ENCODE assay signal across 9 cellular contexts in genomic region chr20:45294003-45294368, GRCh38. TPM values are rescaled to one million over a fixed set of nuclear protein-coding genes. Genes with fewer than 3 reads are reported as not detected.
DNase-seq lines count a peak whose midpoint lies in the region; TF ChIP-seq lines count a peak whose summit lies in the region.
"Had no signal": no experiment of that assay in that cellular context is flagged by ENCODE, and none has a peak within 500 bp of the region (broad histone marks: within the 10 kb centered on the region; RNA-seq: fewer than 3 reads in every experiment).

No MANE protein-coding gene starts in this region.

- H3K36me3 Mint-ChIP-seq in activated naive CD4-positive, alpha-beta T cell treated with anti-CD3 and anti-CD28 coated beads, Interleukin-2, amount 50 U/mL, for 24 hours = no peaks in the 10 kb centered on the region
- no peaks in the 10 kb centered on the region for H3K36me3 Mint-ChIP-seq in activated naive CD4-positive, alpha-beta T cell treated with anti-CD3 and anti-CD28 coated beads, Interleukin-2, amount 10 ng/mL, durations not matched to agents 7 days and 5 days
- H3K36me3 Mint-ChIP-seq in activated T-helper 1 cell treated with anti-CD3 and anti-CD28 coated beads, Interleukin-12 subunit alpha, Interleukin-12 subunit beta, Interleukin-2, Interleukin-4 antibody, amounts not matched to agents 30 ng/mL and 10 ng/mL and 1 ng/mL, durations not matched to agents 14 hours and 24 hours and 36 hours (ENCODE audit: low read depth) = peaks cover 8% of the 10 kb centered on the region

- H3K27me3 ChIP-seq in tibial nerve = no peaks in the 10 kb centered on the region

- H3K4me3 ChIP-seq in mesodermal cell (ENCODE audit: extremely low read depth, insufficient read depth, low read length, poor library complexity, severe bottlenecking) = peak overlapping the region; percentile 41
- H3K4me3 ChIP-seq in tibial nerve = peak overlapping the region; percentile 41 to 63 (median 51)

- H3K9me3 Mint-ChIP-seq in activated naive CD4-positive, alpha-beta T cell treated with anti-CD3 and anti-CD28 coated beads, Interleukin-2, amount 50 U/mL, for 24 hours = no peaks in the 10 kb centered on the region
- peaks cover 2% of the 10 kb centered on the region for H3K9me3 Mint-ChIP-seq in activated naive CD4-positive, alpha-beta T cell treated with anti-CD3 and anti-CD28 coated beads, Interleukin-2, amount 10 ng/mL, durations not matched to agents 7 days and 5 days
- H3K9me3 Mint-ChIP-seq in activated T-helper 1 cell treated with anti-CD3 and anti-CD28 coated beads, Interleukin-12 subunit alpha, Interleukin-12 subunit beta, Interleukin-2, Interleukin-4 antibody, amounts not matched to agents 30 ng/mL and 10 ng/mL and 1 ng/mL, durations not matched to agents 14 hours and 24 hours and 36 hours = no peaks in the 10 kb centered on the region

- peaks cover 8% of the 10 kb centered on the region for H3K4me1 Mint-ChIP-seq in activated naive CD4-positive, alpha-beta T cell treated with anti-CD3 and anti-CD28 coated beads, Interleukin-2, amount 50 U/mL, for 24 hours
- H3K4me1 Mint-ChIP-seq in activated naive CD4-positive, alpha-beta T cell treated with anti-CD3 and anti-CD28 coated beads, Interleukin-2, amount 10 ng/mL, durations not matched to agents 7 days and 5 days = peaks cover 7% of the 10 kb centered on the region
- peaks cover 7% of the 10 kb centered on the region for H3K4me1 Mint-ChIP-seq in activated T-helper 1 cell treated with anti-CD3 and anti-CD28 coated beads, Interleukin-12 subunit alpha, Interleukin-12 subunit beta, Interleukin-2, Interleukin-4 antibody, amounts not matched to agents 30 ng/mL and 10 ng/mL and 1 ng/mL, durations not matched to agents 14 hours and 24 hours and 36 hours (ENCODE audit: low read depth)

- 50 to 86% methylated on average over 1 of the region's 5 CpGs for WGBS in mesodermal cell (ENCODE audit: insufficient coverage in 2 of 2), 2 experiments
- 57 to 65% methylated on average over 5 of the region's 5 CpGs for WGBS in tibial nerve, 2 donors

- TF ChIP-seq EP300 in tibial nerve (IDR thresholded peaks at IDR 0.05) = no peak

- H3K27me3 Mint-ChIP-seq in activated naive CD4-positive, alpha-beta T cell treated with anti-CD3 and anti-CD28 coated beads, Interleukin-2, amount 50 U/mL, for 24 hours = peaks cover 23% of the 10 kb centered on the region
- peaks cover 53% of the 10 kb centered on the region for H3K27me3 Mint-ChIP-seq in activated naive CD4-positive, alpha-beta T cell treated with anti-CD3 and anti-CD28 coated beads, Interleukin-2, amount 10 ng/mL, durations not matched to agents 7 days and 5 days
- H3K27me3 Mint-ChIP-seq in activated T-helper 1 cell treated with anti-CD3 and anti-CD28 coated beads, Interleukin-12 subunit alpha, Interleukin-12 subunit beta, Interleukin-2, Interleukin-4 antibody, amounts not matched to agents 30 ng/mL and 10 ng/mL and 1 ng/mL, durations not matched to agents 14 hours and 24 hours and 36 hours (ENCODE audit: insufficient read depth) = peaks cover 22% of the 10 kb centered on the region

- no peak for TF ChIP-seq POLR2A in tibial nerve (IDR thresholded peaks at IDR 0.05)

- peak in 1 of 5 experiments; percentile 5 for TF ChIP-seq CTCF in tibial nerve (IDR thresholded peaks at IDR 0.05)

- H3K36me3 ChIP-seq in mesodermal cell (ENCODE audit: control insufficient read depth, insufficient read depth, low read length) (no peaks in the 10 kb centered on the region), tibial nerve (no peaks in the 10 kb centered on the region)

- H3K27ac ChIP-seq in mesodermal cell (ENCODE audit: low read depth, low read length, severe bottlenecking) (peak overlapping the region; percentile 94), tibial nerve (peak overlapping the region in 3 of 4 donors; percentile 78 to 88 (median 82))

- CTCF ChIA-PET in activated naive CD4-positive, alpha-beta T cell treated with anti-CD3 and anti-CD28 coated beads, Interleukin-2, amount 10 ng/mL, durations not matched to agents 7 days and 5 days (lab: Charles Lee) = interaction anchor here (0.5 to 5.5 kb wide), 57 partner anchors 9 to 505 kb away, joined by 3 to 93 read pairs (median 4); partner anchors contain the start of genes KCNS1, MATN4, SLPI and SYS1
- CTCF ChIA-PET in HEK293T (lab: Yijun Ruan, JAX) = interaction anchor here (0.5 to 2.1 kb wide), 23 partner anchors 9 to 477 kb away, joined by 3 to 16 read pairs (median 4); partner anchors contain the start of gene SYS1

- intact Hi-C loops in activated T-helper 1 cell treated with anti-CD3 and anti-CD28 coated beads, Interleukin-12 subunit alpha, Interleukin-12 subunit beta, Interleukin-2, Interleukin-4 antibody, amounts not matched to agents 30 ng/mL and 10 ng/mL and 1 ng/mL, durations not matched to agents 14 hours and 24 hours and 36 hours (cut with micrococcal nuclease) = loop anchor here (2.0 to 10.0 kb wide), 3 partner anchors 17 to 609 kb away; no protein-coding TSS in a partner anchor

- H3K9me3 ChIP-seq in mesodermal cell (ENCODE audit: control insufficient read depth, low read length) = peaks cover 17% of the 10 kb centered on the region
- H3K9me3 ChIP-seq in tibial nerve = no peaks in the 10 kb centered on the region

- H3K4me3 Mint-ChIP-seq in activated naive CD4-positive, alpha-beta T cell treated with anti-CD3 and anti-CD28 coated beads, Interleukin-2, amount 50 U/mL, for 24 hours = peak overlapping the region; percentile 78
- H3K4me3 Mint-ChIP-seq in activated naive CD4-positive, alpha-beta T cell treated with anti-CD3 and anti-CD28 coated beads, Interleukin-2, amount 10 ng/mL, durations not matched to agents 7 days and 5 days = no peak overlapping the region
- peak overlapping the region; percentile 76 for H3K4me3 Mint-ChIP-seq in activated T-helper 1 cell treated with anti-CD3 and anti-CD28 coated beads, Interleukin-12 subunit alpha, Interleukin-12 subunit beta, Interleukin-2, Interleukin-4 antibody, amounts not matched to agents 30 ng/mL and 10 ng/mL and 1 ng/mL, durations not matched to agents 14 hours and 24 hours and 36 hours

- H3K4me1 ChIP-seq in mesodermal cell (ENCODE audit: control insufficient read depth, insufficient read depth, low read length, poor library complexity, severe bottlenecking) (peaks cover 4% of the 10 kb centered on the region), tibial nerve (peaks cover 0 to 40% (median 4%) of the 10 kb centered on the region in 4 donors)

- DNase-seq in activated naive CD4-positive, alpha-beta T cell treated with anti-CD3 and anti-CD28 coated beads, Interleukin-2, amount 10 ng/mL, durations not matched to agents 7 days and 5 days = no peak
- DNase-seq in activated T-helper 1 cell treated with anti-CD3 and anti-CD28 coated beads, Interleukin-12 subunit alpha, Interleukin-12 subunit beta, Interleukin-2, Interleukin-4 antibody, amounts not matched to agents 30 ng/mL and 10 ng/mL and 1 ng/mL, durations not matched to agents 14 hours and 24 hours and 36 hours (ENCODE audit: low spot score) = no peak
- DNase-seq in tibial nerve (ENCODE audit: low spot score in 2 of 2) = no peak
- no peak for DNase-seq in mesenteric fat pad (ENCODE audit: low spot score)
- DNase-seq in activated CD8-positive, alpha-beta memory T cell treated with anti-CD3 and anti-CD28 coated beads for 24 hours = no peak
- no peak for DNase-seq in HEK293T (ENCODE audit: extremely low spot score)

- POLR2A ChIA-PET in HEK293T (lab: Yijun Ruan, JAX) = interaction anchor here (0.6 to 0.9 kb wide), 3 partner anchors 20 to 188 kb away, joined by 3 to 4 read pairs (median 3); no protein-coding TSS in a partner anchor

- no peak overlapping the region for H3K27ac Mint-ChIP-seq in activated naive CD4-positive, alpha-beta T cell treated with anti-CD3 and anti-CD28 coated beads, Interleukin-2, amount 50 U/mL, for 24 hours
- no peak overlapping the region for H3K27ac Mint-ChIP-seq in activated naive CD4-positive, alpha-beta T cell treated with anti-CD3 and anti-CD28 coated beads, Interleukin-2, amount 10 ng/mL, durations not matched to agents 7 days and 5 days
- H3K27ac Mint-ChIP-seq in activated T-helper 1 cell treated with anti-CD3 and anti-CD28 coated beads, Interleukin-12 subunit alpha, Interleukin-12 subunit beta, Interleukin-2, Interleukin-4 antibody, amounts not matched to agents 30 ng/mL and 10 ng/mL and 1 ng/mL, durations not matched to agents 14 hours and 24 hours and 36 hours = no peak overlapping the region

TF ChIP-seq in HEK293T, 16 proteins besides CTCF, POLR2A, EP300 and RAD21:
- TF ChIP-seq FOXM1 (IDR thresholded peaks at IDR 0.05; ENCODE audit: borderline replicate concordance) (no peak), CTBP1 (IDR thresholded peaks at IDR 0.05; ENCODE audit: borderline replicate concordance) (no peak), SP1 (IDR thresholded peaks at IDR 0.05) (no peak), LEF1 (IDR thresholded peaks at IDR 0.05; ENCODE audit: borderline replicate concordance) (no peak)

RNA-seq across cellular contexts. Expression of gene RBPJL, which starts 12.7 kb away (rescaled TPM):
- 0.18 TPM in 1 of 2 replicates, not detected in the other for total RNA-seq in activated T-helper 1 cell treated with anti-CD3 and anti-CD28 coated beads, Interleukin-12 subunit alpha, Interleukin-12 subunit beta, Interleukin-2, Interleukin-4 antibody, amounts not matched to agents 30 ng/mL and 10 ng/mL and 1 ng/mL, durations not matched to agents 14 hours and 24 hours and 36 hours
- not detected for polyA plus RNA-seq in mesodermal cell (2013, experiment 1 of 2)
- not detected for polyA plus RNA-seq in mesodermal cell (2013, experiment 2 of 2)
- under 1 TPM in 1 of 4 donors, not detected in 3; 0.44 TPM for total RNA-seq in tibial nerve
- not detected for total RNA-seq in mesenteric fat pad

RNA-seq across cellular contexts. Expression of gene MATN4, which starts 14.1 kb away (rescaled TPM):
- 2.0 and 2.1 TPM in 2 replicates for total RNA-seq in activated T-helper 1 cell treated with anti-CD3 and anti-CD28 coated beads, Interleukin-12 subunit alpha, Interleukin-12 subunit beta, Interleukin-2, Interleukin-4 antibody, amounts not matched to agents 30 ng/mL and 10 ng/mL and 1 ng/mL, durations not matched to agents 14 hours and 24 hours and 36 hours
- polyA plus RNA-seq in mesodermal cell (2013, experiment 1 of 2) = 0.59 TPM
- 0.20 TPM for polyA plus RNA-seq in mesodermal cell (2013, experiment 2 of 2)
- not detected for total RNA-seq in tibial nerve
- total RNA-seq in mesenteric fat pad = not detected
- total RNA-seq: left lobe of liver had no signal

RNA-seq across cellular contexts. Expression of gene SLPI, which starts 39.6 kb away (rescaled TPM):
- not detected in 2 replicates for total RNA-seq in activated T-helper 1 cell treated with anti-CD3 and anti-CD28 coated beads, Interleukin-12 subunit alpha, Interleukin-12 subunit beta, Interleukin-2, Interleukin-4 antibody, amounts not matched to agents 30 ng/mL and 10 ng/mL and 1 ng/mL, durations not matched to agents 14 hours and 24 hours and 36 hours
- polyA plus RNA-seq in mesodermal cell (2013, experiment 1 of 2) = 0.77 TPM
- polyA plus RNA-seq in mesodermal cell (2013, experiment 2 of 2) = 0.61 TPM
- total RNA-seq in tibial nerve = 100 to 1,000 TPM; 103 to 371 (median 129) TPM
- total RNA-seq in mesenteric fat pad = 16.5 TPM

RNA-seq across cellular contexts. Expression of gene SDC4, which starts 54.2 kb away (rescaled TPM):
- total RNA-seq in activated T-helper 1 cell treated with anti-CD3 and anti-CD28 coated beads, Interleukin-12 subunit alpha, Interleukin-12 subunit beta, Interleukin-2, Interleukin-4 antibody, amounts not matched to agents 30 ng/mL and 10 ng/mL and 1 ng/mL, durations not matched to agents 14 hours and 24 hours and 36 hours = 220 and 222 TPM in 2 replicates
- 119 TPM for polyA plus RNA-seq in mesodermal cell (2013, experiment 1 of 2)
- 125 TPM for polyA plus RNA-seq in mesodermal cell (2013, experiment 2 of 2)
- total RNA-seq in tibial nerve = 10 to 100 TPM; 41.2 to 72.5 (median 63.4) TPM
- total RNA-seq in mesenteric fat pad = 81.6 TPM

Comparison
In these comparisons a context has a peak if more than half of its experiments do, and no peak if none do; other contexts are left out.
1. RNA of gene SLPI, which starts 39.6 kb away (total RNA-seq): 103 to 371 TPM in tibial nerve and 16.5 TPM in mesenteric fat pad (single experiment); not detected in activated T-helper 1 cell treated with anti-CD3 and anti-CD28 coated beads, Interleukin-12 subunit alpha, Interleukin-12 subunit beta, Interleukin-2, Interleukin-4 antibody, amounts not matched to agents 30 ng/mL and 10 ng/mL and 1 ng/mL, durations not matched to agents 14 hours and 24 hours and 36 hours; every median in the first group is over 10 times any median in the second.